Comparison of ENCODE assay signal across 26 cellular contexts in genomic region chr16:8807189-8807588, GRCh38.
"Had no signal": no experiment of that assay in that cellular context is flagged by ENCODE, and none has a peak within 500 bp of the region (broad histone marks: within the 10 kb centered on the region; RNA-seq: fewer than 3 reads in every experiment).

No MANE protein-coding gene starts in this region.

- H3K27ac Mint-ChIP-seq: activated B cell treated with CpG ODN at 0.5 μM for 24 hours; activated CD8-positive, alpha-beta T cell treated with anti-CD3 and anti-CD28 coated beads for 36 hours; activated naive CD4-positive, alpha-beta T cell treated with anti-CD3 and anti-CD28 coated beads for 36 hours; activated naive CD4-positive, alpha-beta T cell treated with anti-CD3 and anti-CD28 coated beads, Interleukin-2, amount 50 U/mL, for 24 hours; activated naive CD8-positive, alpha-beta T cell treated with anti-CD3 and anti-CD28 coated beads, Interleukin-2, amount 10 ng/mL, durations not matched to agents 7 days and 5 days; activated T-helper 17 cell treated with anti-CD3 and anti-CD28 coated beads, Interleukin-2, amount 50 U/mL, for 72 hours had no signal

- H3K4me3 ChIP-seq: ascending aorta, colonic mucosa, esophagus muscularis mucosa, gastrocnemius medialis, heart left ventricle had no signal

- H3K9me3 ChIP-seq: ascending aorta, colonic mucosa, esophagus muscularis mucosa, gastrocnemius medialis, heart left ventricle had no signal

- ATAC-seq: activated CD4-positive, CD25-positive, alpha-beta regulatory T cell treated with anti-CD3 and anti-CD28 coated beads, Interleukin-2, amount 50 U/mL, for 24 hours; activated CD8-positive, alpha-beta T cell treated with anti-CD3 and anti-CD28 coated beads for 36 hours; activated T-cell treated with anti-CD3 and anti-CD28 coated beads, Interleukin-2, amount 50 U/mL, for 4 hours; activated T-helper 17 cell treated with anti-CD3 and anti-CD28 coated beads, Interleukin-2, amount 50 U/mL, for 72 hours; foreskin keratinocyte; gastrocnemius medialis; heart left ventricle had no signal

- H3K27me3 ChIP-seq: ascending aorta, colonic mucosa, esophagus muscularis mucosa, foreskin keratinocyte, gastrocnemius medialis, heart left ventricle had no signal

- H3K4me1 Mint-ChIP-seq: activated B cell treated with CpG ODN at 0.5 μM for 24 hours had no signal

- H3K4me1 ChIP-seq: ascending aorta, colonic mucosa, esophagus muscularis mucosa, gastrocnemius medialis had no signal

- DNase-seq: activated B cell treated with CpG ODN at 0.5 μM for 24 hours; activated CD4-positive, alpha-beta T cell treated with anti-CD3 and anti-CD28 coated beads for 48 hours; activated CD4-positive, alpha-beta T cell treated with anti-CD3 and anti-CD28 coated beads, Interleukin-2, amount 50 U/mL, for 1 hour; activated CD4-positive, alpha-beta T cell treated with anti-CD3 and anti-CD28 coated beads, Interleukin-2, amount 50 U/mL, for 48 hours; activated CD8-positive, alpha-beta memory T cell treated with anti-CD3 and anti-CD28 coated beads for 24 hours; activated CD8-positive, alpha-beta T cell treated with anti-CD3 and anti-CD28 coated beads for 36 hours; activated effector memory CD4-positive, alpha-beta T cell treated with anti-CD3 and anti-CD28 coated beads, Interleukin-2, amount 50 U/mL, for 16 hours; activated naive CD4-positive, alpha-beta T cell treated with anti-CD3 and anti-CD28 coated beads for 36 hours; activated naive CD8-positive, alpha-beta T cell treated with anti-CD3 and anti-CD28 coated beads, Interleukin-2, amount 10 ng/mL, durations not matched to agents 7 days and 5 days; activated T-cell treated with anti-CD3 and anti-CD28 coated beads, Interleukin-2, amount 50 U/mL, for 4 hours; caudate nucleus; cerebellar nuclear complex; colonic mucosa; effector memory CD4-positive, alpha-beta T cell; erythroblast; foreskin keratinocyte; gastrocnemius medialis; glutamatergic neuron; heart left ventricle; T1000; WERI-Rb-1 had no signal

- H3K27me3 Mint-ChIP-seq: activated B cell treated with CpG ODN at 0.5 μM for 24 hours; activated CD8-positive, alpha-beta T cell treated with anti-CD3 and anti-CD28 coated beads for 36 hours; activated naive CD4-positive, alpha-beta T cell treated with anti-CD3 and anti-CD28 coated beads, Interleukin-2, amount 50 U/mL, for 24 hours; activated naive CD8-positive, alpha-beta T cell treated with anti-CD3 and anti-CD28 coated beads, Interleukin-2, amount 10 ng/mL, durations not matched to agents 7 days and 5 days; activated T-helper 17 cell treated with anti-CD3 and anti-CD28 coated beads, Interleukin-2, amount 50 U/mL, for 72 hours had no signal

- H3K4me3 Mint-ChIP-seq: activated B cell treated with CpG ODN at 0.5 μM for 24 hours; activated CD8-positive, alpha-beta T cell treated with anti-CD3 and anti-CD28 coated beads for 36 hours; activated naive CD4-positive, alpha-beta T cell treated with anti-CD3 and anti-CD28 coated beads for 36 hours; activated naive CD4-positive, alpha-beta T cell treated with anti-CD3 and anti-CD28 coated beads, Interleukin-2, amount 50 U/mL, for 24 hours; activated naive CD8-positive, alpha-beta T cell treated with anti-CD3 and anti-CD28 coated beads, Interleukin-2, amount 10 ng/mL, durations not matched to agents 7 days and 5 days; activated T-cell treated with anti-CD3 and anti-CD28 coated beads, Interleukin-2, amount 50 U/mL, for 4 hours; activated T-helper 17 cell treated with anti-CD3 and anti-CD28 coated beads, Interleukin-2, amount 50 U/mL, for 72 hours had no signal

- H3K27ac ChIP-seq: ascending aorta, colonic mucosa, esophagus muscularis mucosa, foreskin keratinocyte, gastrocnemius medialis, heart left ventricle, WERI-Rb-1 had no signal

- H3K9me3 Mint-ChIP-seq: activated B cell treated with CpG ODN at 0.5 μM for 24 hours; activated CD8-positive, alpha-beta T cell treated with anti-CD3 and anti-CD28 coated beads for 36 hours; activated naive CD4-positive, alpha-beta T cell treated with anti-CD3 and anti-CD28 coated beads for 36 hours; activated naive CD4-positive, alpha-beta T cell treated with anti-CD3 and anti-CD28 coated beads, Interleukin-2, amount 50 U/mL, for 24 hours; activated naive CD8-positive, alpha-beta T cell treated with anti-CD3 and anti-CD28 coated beads, Interleukin-2, amount 10 ng/mL, durations not matched to agents 7 days and 5 days; activated T-cell treated with anti-CD3 and anti-CD28 coated beads, Interleukin-2, amount 50 U/mL, for 4 hours; activated T-helper 17 cell treated with anti-CD3 and anti-CD28 coated beads, Interleukin-2, amount 50 U/mL, for 72 hours had no signal
